1 cellular context compared by ENCODE assay signal in the genomic region with DNA sequence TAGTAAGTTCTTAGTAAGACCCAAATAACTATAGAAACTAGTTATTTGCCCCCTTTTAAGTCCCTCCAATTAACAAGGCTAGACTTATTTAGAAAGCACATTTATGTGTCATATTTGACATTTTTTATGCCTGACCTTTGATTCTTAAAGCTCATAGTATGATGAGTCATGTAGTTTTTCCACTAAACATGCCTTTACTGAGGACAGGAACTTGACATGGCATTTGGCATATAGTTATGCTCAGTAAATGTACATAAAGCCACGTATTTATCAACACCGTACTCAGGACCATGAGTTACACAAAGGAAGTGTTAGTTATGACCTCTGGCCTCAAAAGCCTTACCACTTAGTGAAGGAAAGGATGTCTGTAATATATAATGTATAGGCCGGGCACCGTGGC.
TF ChIP-seq lines count a peak whose summit lies in the region.

No MANE protein-coding gene starts in this region.

TF ChIP-seq in IMR-90, 13 proteins besides CTCF, POLR2A, EP300 and RAD21:
- TF ChIP-seq RCOR1 (IDR thresholded peaks at IDR 0.05; ENCODE audit: insufficient replicate concordance, low read length) (no peak), BHLHE40 (IDR thresholded peaks at IDR 0.05; ENCODE audit: low read depth, low read length) (no peak), MAFK (IDR thresholded peaks at IDR 0.05; ENCODE audit: low read depth, low read length) (no peak), MAZ (IDR thresholded peaks at IDR 0.05; ENCODE audit: borderline replicate concordance, low read depth, low read length) (no peak), SMC3 (IDR thresholded peaks at IDR 0.05; ENCODE audit: low read depth, low read length) (no peak), RFX5 (IDR thresholded peaks at IDR 0.05; ENCODE audit: low read depth, low read length) (no peak), CEBPB (IDR thresholded peaks at IDR 0.05; ENCODE audit: low read depth, low read length) (no peak), MXI1 (IDR thresholded peaks at IDR 0.05; ENCODE audit: borderline replicate concordance, low read depth, low read length) (no peak), CHD1 (IDR thresholded peaks at IDR 0.05; ENCODE audit: low read depth, low read length) (no peak), FOS (IDR thresholded peaks at IDR 0.05; ENCODE audit: low read depth, low read length) (no peak), NFE2L2 (IDR thresholded peaks at IDR 0.05; ENCODE audit: low read depth, low read length) (no peak)
- TF ChIP-seq, protein P1, sequence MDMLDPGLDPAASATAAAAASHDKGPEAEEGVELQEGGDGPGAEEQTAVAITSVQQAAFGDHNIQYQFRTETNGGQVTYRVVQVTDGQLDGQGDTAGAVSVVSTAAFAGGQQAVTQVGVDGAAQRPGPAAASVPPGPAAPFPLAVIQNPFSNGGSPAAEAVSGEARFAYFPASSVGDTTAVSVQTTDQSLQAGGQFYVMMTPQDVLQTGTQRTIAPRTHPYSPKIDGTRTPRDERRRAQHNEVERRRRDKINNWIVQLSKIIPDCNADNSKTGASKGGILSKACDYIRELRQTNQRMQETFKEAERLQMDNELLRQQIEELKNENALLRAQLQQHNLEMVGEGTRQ (IDR thresholded peaks at IDR 0.05; ENCODE audit: low read depth, low read length): no peak
- TF ChIP-seq, protein P2, sequence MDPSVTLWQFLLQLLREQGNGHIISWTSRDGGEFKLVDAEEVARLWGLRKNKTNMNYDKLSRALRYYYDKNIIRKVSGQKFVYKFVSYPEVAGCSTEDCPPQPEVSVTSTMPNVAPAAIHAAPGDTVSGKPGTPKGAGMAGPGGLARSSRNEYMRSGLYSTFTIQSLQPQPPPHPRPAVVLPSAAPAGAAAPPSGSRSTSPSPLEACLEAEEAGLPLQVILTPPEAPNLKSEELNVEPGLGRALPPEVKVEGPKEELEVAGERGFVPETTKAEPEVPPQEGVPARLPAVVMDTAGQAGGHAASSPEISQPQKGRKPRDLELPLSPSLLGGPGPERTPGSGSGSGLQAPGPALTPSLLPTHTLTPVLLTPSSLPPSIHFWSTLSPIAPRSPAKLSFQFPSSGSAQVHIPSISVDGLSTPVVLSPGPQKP (IDR thresholded peaks at IDR 0.05; ENCODE audit: borderline replicate concordance, low read depth, low read length): no peak
TF ChIP-seq in IMR-90: peak in this region for 0.
